12 cellular contexts compared by ENCODE assay signal in the genomic region with DNA sequence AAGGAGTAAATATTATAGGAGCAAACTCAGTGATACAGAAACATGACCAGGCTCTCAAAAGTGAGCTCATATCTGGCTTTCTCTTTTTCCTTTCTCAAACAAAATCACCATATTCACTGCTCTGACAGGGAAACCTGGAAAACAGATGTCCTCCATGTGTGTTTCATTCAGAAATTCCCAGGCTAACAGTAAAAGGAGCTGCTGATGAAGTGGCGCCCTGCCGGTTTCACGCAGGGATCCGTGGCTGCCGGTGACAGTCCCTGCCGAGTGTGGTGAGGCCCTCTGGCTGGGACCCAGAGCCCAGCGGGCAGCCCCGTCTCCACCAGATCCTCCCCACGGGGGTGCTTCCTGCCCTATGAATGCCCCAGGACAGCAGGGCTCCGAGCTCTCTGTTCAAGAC.
DNase-seq lines count a peak whose midpoint lies in the region; ATAC-seq and TF ChIP-seq lines count a peak whose summit lies in the region.
"Had no signal": no experiment of that assay in that cellular context is flagged by ENCODE, and none has a peak within 500 bp of the region (broad histone marks: within the 10 kb centered on the region; RNA-seq: fewer than 3 reads in every experiment).

No MANE protein-coding gene starts in this region.

- no peaks in the 10 kb centered on the region for H3F3A ChIP-seq in neural cell (ENCODE audit: insufficient read depth, low read length, poor library complexity, severe bottlenecking)

- H3K79me2 ChIP-seq in neural cell (replicated peaks; ENCODE audit: insufficient read depth, low read length) = no peaks in the 10 kb centered on the region

- in situ Hi-C loops in transverse colon (cut with MboI; ENCODE audit: low pct_ligation_motif_present in 1 of 4, low pct_unique_long_range_greater_than_20kb in 1 of 4, low sequenced_read_pairs in 3 of 4) = loop anchor here in 3 of 4 donors (25.0 kb wide), 2 partner anchors 297 to 597 kb away; partner anchors contain the start of gene GNAQ (in 1 of the 3)

- no peak overlapping the region for H3K4me3 ChIP-seq in neural cell (ENCODE audit: low read length)
- H3K4me3 ChIP-seq in transverse colon = no peak overlapping the region

- no peaks in the 10 kb centered on the region for H3K9me2 ChIP-seq in neural cell (ENCODE audit: insufficient read depth, low read length)

- H3K4me1 ChIP-seq in transverse colon = no peaks in the 10 kb centered on the region

- no peak overlapping the region for H2AFZ ChIP-seq in neural cell (ENCODE audit: low read depth, low read length)

- no peak overlapping the region for H3K9ac ChIP-seq in neural cell (ENCODE audit: low read length)

- TF ChIP-seq EP300 in neural cell (conservative IDR thresholded peaks at IDR 0.05; ENCODE audit: poor library complexity, severe bottlenecking) = no peak
- TF ChIP-seq EP300 in transverse colon (IDR thresholded peaks at IDR 0.05; ENCODE audit: low read depth) = no peak

- ATAC-seq in HG02571 (IDR thresholded peaks at IDR 0.05; ENCODE audit: unreplicated experiment) = no peak
- ATAC-seq in HG03095 (IDR thresholded peaks at IDR 0.05; ENCODE audit: unreplicated experiment) = no peak

- DNase-seq in DMS79 treated with DMSO at 0.1 percent for 48 hours (lab: John Stamatoyannopoulos, UW) = peak; percentile 11
- peak; percentile 49 for DNase-seq in NCI-H1417 treated with DMSO at 0.1 percent for 48 hours (lab: John Stamatoyannopoulos, UW)
- DNase-seq in brain pericyte (ENCODE audit: low read depth, low spot score) = peak; percentile 97
- no peak for DNase-seq in GM19238 (ENCODE audit: insufficient read length, low spot score)
- DNase-seq in transverse colon = no peak
- DNase-seq: activated B cell treated with CpG ODN at 0.5 μM for 24 hours, mammary epithelial cell, NCI-H510A treated with DMSO at 0.1 percent for 48 hours had no signal

- no peak for TF ChIP-seq CTCF in neural cell (IDR thresholded peaks at IDR 0.05; ENCODE audit: poor library complexity, severe bottlenecking)
- TF ChIP-seq CTCF in transverse colon (IDR thresholded peaks at IDR 0.05) = no peak

- no peak overlapping the region for H3K4me2 ChIP-seq in neural cell (ENCODE audit: low read length)

- intact Hi-C loops in transverse colon (cut with DNase I; ENCODE audit: low total_unique reads) = no loop called here

- no peak overlapping the region for H3K27ac ChIP-seq in neural cell (ENCODE audit: low read length)
- no peak overlapping the region for H3K27ac ChIP-seq in transverse colon
- H3K27ac ChIP-seq: epithelial cell of prostate had no signal

- 75% methylated on average over 10 of the region's 10 CpGs; no CpG with 5 or more reads in 1 of the 2 donors for WGBS in transverse colon (ENCODE audit: low coverage in 1 of 2), 2 donors

- no peaks in the 10 kb centered on the region for H3K9me3 ChIP-seq in neural cell (ENCODE audit: low read length)
- H3K9me3 ChIP-seq in transverse colon = no peaks in the 10 kb centered on the region

- H3K36me3 ChIP-seq in neural cell (ENCODE audit: insufficient read depth, low read length) (no peaks in the 10 kb centered on the region), transverse colon (no peaks in the 10 kb centered on the region)

- no peak for TF ChIP-seq RAD21 in neural cell (conservative IDR thresholded peaks at IDR 0.05)

- H3K27me3 ChIP-seq in neural cell (ENCODE audit: insufficient read depth, low read depth, low read length) = no peaks in the 10 kb centered on the region
- no peaks in the 10 kb centered on the region for H3K27me3 ChIP-seq in transverse colon

- TF ChIP-seq POLR2A in transverse colon (IDR thresholded peaks at IDR 0.05) = no peak

- H4K20me1 ChIP-seq in neural cell (ENCODE audit: insufficient read depth) = no peaks in the 10 kb centered on the region

TF ChIP-seq in neural cell, 6 proteins besides CTCF, POLR2A, EP300 and RAD21:
- TF ChIP-seq TAF1 (IDR thresholded peaks at IDR 0.05; ENCODE audit: low read depth) = no peak
- peak; percentile 8 for TF ChIP-seq POLR2AphosphoS5 (IDR thresholded peaks at IDR 0.05)
- TF ChIP-seq REST (IDR thresholded peaks at IDR 0.05; ENCODE audit: borderline replicate concordance) = peak; percentile 60
- TF ChIP-seq SMC3 (conservative IDR thresholded peaks at IDR 0.05; ENCODE audit: poor library complexity) = no peak
TF ChIP-seq in neural cell: peak in this region for 2.

Comparison
In these comparisons a context has a peak if more than half of its experiments do, and no peak if none do; other contexts are left out.
1. DNase-seq: peak in DMS79 treated with DMSO at 0.1 percent for 48 hours (single experiment), NCI-H1417 treated with DMSO at 0.1 percent for 48 hours (single experiment) and brain pericyte (single experiment); none in GM19238 (single experiment) and transverse colon (single experiment).